In genomic region chr11:134626032-134626431, GRCh38 we compare ENCODE assay signal across 18 cellular contexts.
DNase-seq lines count a peak whose midpoint lies in the region; ATAC-seq and TF ChIP-seq lines count a peak whose summit lies in the region.
"Had no signal": no experiment of that assay in that cellular context is flagged by ENCODE, and none has a peak within 500 bp of the region (broad histone marks: within the 10 kb centered on the region; RNA-seq: fewer than 3 reads in every experiment).

No MANE protein-coding gene starts in this region.

- TF ChIP-seq POLR2A in vagina (IDR thresholded peaks at IDR 0.05) = no peak

- TF ChIP-seq CTCF in vagina (IDR thresholded peaks at IDR 0.05) = no peak
- TF ChIP-seq CTCF in omental fat pad (IDR thresholded peaks at IDR 0.05) = no peak

- no peak for ATAC-seq in omental fat pad (ENCODE audit: low FRiP score)
- ATAC-seq: A549; CD8-positive, alpha-beta T cell had no signal

- no peaks in the 10 kb centered on the region for H3K9me3 ChIP-seq in vagina
- H3K9me3 ChIP-seq: A549; BLaER1 treated with 17β-estradiol and CSF1 and Interleukin-3, amounts not matched to agents 10 nM and 100 nM had no signal

- peak; percentile 12 for DNase-seq in activated CD8-positive, alpha-beta memory T cell treated with anti-CD3 and anti-CD28 coated beads, Interleukin-2, amount 50 U/mL, for 48 hours
- DNase-seq in activated CD8-positive, alpha-beta memory T cell treated with anti-CD3 and anti-CD28 coated beads for 24 hours = no peak
- peak; percentile 25 for DNase-seq in islet precursor cell
- peak; percentile 11 for DNase-seq in mesenteric fat pad (ENCODE audit: low spot score)
- DNase-seq in vagina (ENCODE audit: extremely low spot score in 2 of 2) = peak; percentile 55 to 60
- DNase-seq in omental fat pad (ENCODE audit: low spot score) = no peak
- DNase-seq in cerebellar cortex (ENCODE audit: low spot score) = no peak
- DNase-seq: AML-193; Caco-2; Calu3; CD4-positive, alpha-beta T cell; DMS79 treated with DMSO at 0.1 percent for 48 hours; GF-D8 had no signal

- no peaks in the 10 kb centered on the region for H3K4me1 ChIP-seq in vagina
- H3K4me1 ChIP-seq: A549; BLaER1 treated with 17β-estradiol and CSF1 and Interleukin-3, amounts not matched to agents 10 nM and 100 nM; Caco-2 had no signal

- H3K4me3 ChIP-seq in vagina = no peak overlapping the region
- H3K4me3 ChIP-seq: A549; BLaER1 treated with 17β-estradiol and CSF1 and Interleukin-3, amounts not matched to agents 10 nM and 100 nM had no signal

- intact Hi-C loops in vagina (cut with DNase I) = no loop called here

- no peak overlapping the region for H3K27ac ChIP-seq in vagina
- H3K27ac ChIP-seq: 22Rv1; A549; BLaER1 treated with 17β-estradiol and CSF1 and Interleukin-3, amounts not matched to agents 10 nM and 100 nM; C4-2B had no signal

- H3K36me3 ChIP-seq in vagina = no peaks in the 10 kb centered on the region
- H3K36me3 ChIP-seq: BLaER1 treated with 17β-estradiol and CSF1 and Interleukin-3, amounts not matched to agents 10 nM and 100 nM had no signal

- H3K27me3 ChIP-seq in vagina = no peaks in the 10 kb centered on the region
- H3K27me3 ChIP-seq: BLaER1 treated with 17β-estradiol and CSF1 and Interleukin-3, amounts not matched to agents 10 nM and 100 nM had no signal

Comparison
In these comparisons a context has a peak if more than half of its experiments do, and no peak if none do; other contexts are left out.
1. DNase-seq: peak in activated CD8-positive, alpha-beta memory T cell treated with anti-CD3 and anti-CD28 coated beads, Interleukin-2, amount 50 U/mL, for 48 hours (single experiment), islet precursor cell (single experiment), mesenteric fat pad (single experiment) and vagina (2 of 2); none in activated CD8-positive, alpha-beta memory T cell treated with anti-CD3 and anti-CD28 coated beads for 24 hours (single experiment), omental fat pad (single experiment) and cerebellar cortex (single experiment).